Comparison of ENCODE assay signal across 1 cellular context in the genomic region with DNA sequence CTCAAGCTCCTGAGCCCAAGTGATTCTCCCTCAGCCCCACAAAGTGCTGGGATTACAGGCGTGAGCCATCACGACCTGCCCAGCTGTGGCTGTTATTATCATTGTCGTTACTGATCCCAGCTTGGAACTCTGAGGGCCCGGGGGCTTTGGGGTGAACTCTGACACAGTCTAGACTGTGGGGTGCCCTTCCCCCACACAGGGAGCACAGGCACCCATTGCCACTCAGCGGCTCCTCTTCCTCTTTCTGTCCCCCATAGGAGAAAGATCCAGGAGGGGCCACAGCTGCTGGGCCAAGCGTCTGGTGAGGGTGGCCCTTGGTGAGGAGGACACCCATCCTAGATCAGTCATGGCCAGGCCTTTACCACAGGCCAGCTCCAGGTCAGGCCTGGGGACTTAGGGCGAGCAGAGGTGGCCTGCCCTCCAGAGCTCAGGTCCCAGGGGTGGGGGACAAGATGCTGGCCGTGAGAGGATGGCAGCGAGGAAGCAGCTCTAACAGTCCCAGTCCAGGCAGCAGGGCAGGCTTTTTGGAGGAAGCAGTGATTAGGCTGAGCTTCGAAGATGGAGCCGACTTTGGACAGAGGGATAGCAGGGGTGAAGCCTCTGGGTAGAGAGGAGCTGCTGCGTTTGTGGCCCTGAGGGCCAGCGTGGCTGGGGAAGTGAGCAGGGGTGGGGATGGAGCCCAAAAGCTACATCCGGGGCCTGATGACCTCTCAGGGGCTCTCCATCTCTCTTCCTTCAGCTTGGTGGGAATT.
A peak's percentile ranks its signal among the peaks of the same experiment; 100 is the strongest.
TF ChIP-seq lines count a peak whose summit lies in the region.

No MANE protein-coding gene starts in this region.

TF ChIP-seq in K562, 482 proteins besides CTCF, POLR2A, EP300 and RAD21 (continued from another document):
- TF ChIP-seq, protein P1, sequence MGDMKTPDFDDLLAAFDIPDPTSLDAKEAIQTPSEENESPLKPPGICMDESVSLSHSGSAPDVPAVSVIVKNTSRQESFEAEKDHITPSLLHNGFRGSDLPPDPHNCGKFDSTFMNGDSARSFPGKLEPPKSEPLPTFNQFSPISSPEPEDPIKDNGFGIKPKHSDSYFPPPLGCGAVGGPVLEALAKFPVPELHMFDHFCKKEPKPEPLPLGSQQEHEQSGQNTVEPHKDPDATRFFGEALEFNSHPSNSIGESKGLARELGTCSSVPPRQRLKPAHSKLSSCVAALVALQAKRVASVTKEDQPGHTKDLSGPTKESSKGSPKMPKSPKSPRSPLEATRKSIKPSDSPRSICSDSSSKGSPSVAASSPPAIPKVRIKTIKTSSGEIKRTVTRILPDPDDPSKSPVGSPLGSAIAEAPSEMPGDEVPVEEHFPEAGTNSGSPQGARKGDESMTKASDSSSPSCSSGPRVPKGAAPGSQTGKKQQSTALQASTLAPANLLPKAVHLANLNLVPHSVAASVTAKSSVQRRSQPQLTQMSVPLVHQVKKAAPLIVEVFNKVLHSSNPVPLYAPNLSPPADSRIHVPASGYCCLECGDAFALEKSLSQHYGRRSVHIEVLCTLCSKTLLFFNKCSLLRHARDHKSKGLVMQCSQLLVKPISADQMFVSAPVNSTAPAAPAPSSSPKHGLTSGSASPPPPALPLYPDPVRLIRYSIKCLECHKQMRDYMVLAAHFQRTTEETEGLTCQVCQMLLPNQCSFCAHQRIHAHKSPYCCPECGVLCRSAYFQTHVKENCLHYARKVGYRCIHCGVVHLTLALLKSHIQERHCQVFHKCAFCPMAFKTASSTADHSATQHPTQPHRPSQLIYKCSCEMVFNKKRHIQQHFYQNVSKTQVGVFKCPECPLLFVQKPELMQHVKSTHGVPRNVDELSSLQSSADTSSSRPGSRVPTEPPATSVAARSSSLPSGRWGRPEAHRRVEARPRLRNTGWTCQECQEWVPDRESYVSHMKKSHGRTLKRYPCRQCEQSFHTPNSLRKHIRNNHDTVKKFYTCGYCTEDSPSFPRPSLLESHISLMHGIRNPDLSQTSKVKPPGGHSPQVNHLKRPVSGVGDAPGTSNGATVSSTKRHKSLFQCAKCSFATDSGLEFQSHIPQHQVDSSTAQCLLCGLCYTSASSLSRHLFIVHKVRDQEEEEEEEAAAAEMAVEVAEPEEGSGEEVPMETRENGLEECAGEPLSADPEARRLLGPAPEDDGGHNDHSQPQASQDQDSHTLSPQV (IDR thresholded peaks at IDR 0.05): peak; percentile 49
- TF ChIP-seq ZNF311 (CRISPR knock-in tag; IDR thresholded peaks at IDR 0.05) (0 out of 2 replicates have a peak, but pooled peaks have one; percentile 12), ZNF79 (CRISPR knock-in tag; IDR thresholded peaks at IDR 0.05; ENCODE audit: low read depth) (0 out of 2 replicates have a peak, but pooled peaks have one; percentile 32), ZNF143 (CRISPR knock-in tag; IDR thresholded peaks at IDR 0.05) (0 out of 2 replicates have a peak, but pooled peaks have one; percentile 30), SNRNP70 (optimal IDR thresholded peaks at IDR 0.05; ENCODE audit: low read depth, low read length) (no peak), TEAD1 (CRISPR knock-in tag; IDR thresholded peaks at IDR 0.05) (0 out of 4 replicates have a peak, but pooled peaks of 1 of the 2 experiments have one; percentile 22), NFRKB (IDR thresholded peaks at IDR 0.05; ENCODE audit: low read depth) (peak; percentile 39; the same call in 1 of the 2 replicates), MTA1 (IDR thresholded peaks at IDR 0.05; ENCODE audit: borderline replicate concordance) (no peak), KLF6 (CRISPR knock-in tag; IDR thresholded peaks at IDR 0.05; ENCODE audit: borderline replicate concordance) (0 out of 2 replicates have a peak, but pooled peaks have one; percentile 38), ARHGAP35 (IDR thresholded peaks at IDR 0.05; ENCODE audit: partially characterized antibody) (no peak), NR2C2 (CRISPR knock-in tag; IDR thresholded peaks at IDR 0.05) (no peak), NR2C2 (tag; IDR thresholded peaks at IDR 0.05) (peak; percentile 29; the same call in 1 of the 2 replicates), ZNF24 (IDR thresholded peaks at IDR 0.05) (no peak), CAMTA2 (CRISPR knock-in tag; conservative IDR thresholded peaks at IDR 0.05) (no peak), MCM7 (IDR thresholded peaks at IDR 0.05) (no peak), FOXK2 (conservative IDR thresholded peaks at IDR 0.05 in 1 of 2, IDR thresholded peaks at IDR 0.05 in 1 of 2; ENCODE audit: low read depth in 2 of 2) (no peak), SPI1 (IDR thresholded peaks at IDR 0.05; ENCODE audit: borderline replicate concordance, low read depth, low read length) (peak; percentile 80; the same call in 1 of the 2 replicates), ZFP1 (CRISPR knock-in tag; IDR thresholded peaks at IDR 0.05) (0 out of 2 replicates have a peak, but pooled peaks have one; percentile 32), MECOM (CRISPR knock-in tag; IDR thresholded peaks at IDR 0.05) (peak; percentile 16; the same call in 1 of the 2 replicates), HNRNPL (IDR thresholded peaks at IDR 0.05; ENCODE audit: low read depth, low read length) (no peak), ZNF644 (tag; IDR thresholded peaks at IDR 0.05; ENCODE audit: low read depth) (no peak), ZNF263 (CRISPR knock-in tag; IDR thresholded peaks at IDR 0.05; ENCODE audit: borderline replicate concordance) (no peak), POLR2G (IDR thresholded peaks at IDR 0.05; ENCODE audit: low read depth, low read length) (peak; percentile 7; the same call in 1 of the 2 replicates)
- TF ChIP-seq, protein P2, sequence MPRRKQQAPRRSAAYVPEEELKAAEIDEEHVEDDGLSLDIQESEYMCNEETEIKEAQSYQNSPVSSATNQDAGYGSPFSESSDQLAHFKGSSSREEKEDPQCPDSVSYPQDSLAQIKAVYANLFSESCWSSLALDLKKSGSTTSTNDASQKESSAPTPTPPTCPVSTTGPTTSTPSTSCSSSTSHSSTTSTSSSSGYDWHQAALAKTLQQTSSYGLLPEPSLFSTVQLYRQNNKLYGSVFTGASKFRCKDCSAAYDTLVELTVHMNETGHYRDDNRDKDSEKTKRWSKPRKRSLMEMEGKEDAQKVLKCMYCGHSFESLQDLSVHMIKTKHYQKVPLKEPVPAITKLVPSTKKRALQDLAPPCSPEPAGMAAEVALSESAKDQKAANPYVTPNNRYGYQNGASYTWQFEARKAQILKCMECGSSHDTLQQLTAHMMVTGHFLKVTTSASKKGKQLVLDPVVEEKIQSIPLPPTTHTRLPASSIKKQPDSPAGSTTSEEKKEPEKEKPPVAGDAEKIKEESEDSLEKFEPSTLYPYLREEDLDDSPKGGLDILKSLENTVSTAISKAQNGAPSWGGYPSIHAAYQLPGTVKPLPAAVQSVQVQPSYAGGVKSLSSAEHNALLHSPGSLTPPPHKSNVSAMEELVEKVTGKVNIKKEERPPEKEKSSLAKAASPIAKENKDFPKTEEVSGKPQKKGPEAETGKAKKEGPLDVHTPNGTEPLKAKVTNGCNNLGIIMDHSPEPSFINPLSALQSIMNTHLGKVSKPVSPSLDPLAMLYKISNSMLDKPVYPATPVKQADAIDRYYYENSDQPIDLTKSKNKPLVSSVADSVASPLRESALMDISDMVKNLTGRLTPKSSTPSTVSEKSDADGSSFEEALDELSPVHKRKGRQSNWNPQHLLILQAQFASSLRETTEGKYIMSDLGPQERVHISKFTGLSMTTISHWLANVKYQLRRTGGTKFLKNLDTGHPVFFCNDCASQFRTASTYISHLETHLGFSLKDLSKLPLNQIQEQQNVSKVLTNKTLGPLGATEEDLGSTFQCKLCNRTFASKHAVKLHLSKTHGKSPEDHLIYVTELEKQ (CRISPR knock-in tag; IDR thresholded peaks at IDR 0.05): no peak
- TF ChIP-seq, protein P3, sequence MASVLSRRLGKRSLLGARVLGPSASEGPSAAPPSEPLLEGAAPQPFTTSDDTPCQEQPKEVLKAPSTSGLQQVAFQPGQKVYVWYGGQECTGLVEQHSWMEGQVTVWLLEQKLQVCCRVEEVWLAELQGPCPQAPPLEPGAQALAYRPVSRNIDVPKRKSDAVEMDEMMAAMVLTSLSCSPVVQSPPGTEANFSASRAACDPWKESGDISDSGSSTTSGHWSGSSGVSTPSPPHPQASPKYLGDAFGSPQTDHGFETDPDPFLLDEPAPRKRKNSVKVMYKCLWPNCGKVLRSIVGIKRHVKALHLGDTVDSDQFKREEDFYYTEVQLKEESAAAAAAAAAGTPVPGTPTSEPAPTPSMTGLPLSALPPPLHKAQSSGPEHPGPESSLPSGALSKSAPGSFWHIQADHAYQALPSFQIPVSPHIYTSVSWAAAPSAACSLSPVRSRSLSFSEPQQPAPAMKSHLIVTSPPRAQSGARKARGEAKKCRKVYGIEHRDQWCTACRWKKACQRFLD (CRISPR knock-in tag; IDR thresholded peaks at IDR 0.05): peak; percentile 21; the same call in 1 of the 2 replicates
- TF ChIP-seq, protein P4, sequence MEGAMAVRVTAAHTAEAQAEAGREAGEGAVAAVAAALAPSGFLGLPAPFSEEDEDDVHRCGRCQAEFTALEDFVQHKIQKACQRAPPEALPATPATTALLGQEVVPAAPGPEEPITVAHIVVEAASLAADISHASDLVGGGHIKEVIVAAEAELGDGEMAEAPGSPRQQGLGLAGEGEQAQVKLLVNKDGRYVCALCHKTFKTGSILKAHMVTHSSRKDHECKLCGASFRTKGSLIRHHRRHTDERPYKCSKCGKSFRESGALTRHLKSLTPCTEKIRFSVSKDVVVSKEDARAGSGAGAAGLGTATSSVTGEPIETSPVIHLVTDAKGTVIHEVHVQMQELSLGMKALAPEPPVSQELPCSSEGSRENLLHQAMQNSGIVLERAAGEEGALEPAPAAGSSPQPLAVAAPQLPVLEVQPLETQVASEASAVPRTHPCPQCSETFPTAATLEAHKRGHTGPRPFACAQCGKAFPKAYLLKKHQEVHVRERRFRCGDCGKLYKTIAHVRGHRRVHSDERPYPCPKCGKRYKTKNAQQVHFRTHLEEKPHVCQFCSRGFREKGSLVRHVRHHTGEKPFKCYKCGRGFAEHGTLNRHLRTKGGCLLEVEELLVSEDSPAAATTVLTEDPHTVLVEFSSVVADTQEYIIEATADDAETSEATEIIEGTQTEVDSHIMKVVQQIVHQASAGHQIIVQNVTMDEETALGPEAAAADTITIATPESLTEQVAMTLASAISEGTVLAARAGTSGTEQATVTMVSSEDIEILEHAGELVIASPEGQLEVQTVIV (CRISPR knock-in tag; IDR thresholded peaks at IDR 0.05; ENCODE audit: borderline replicate concordance): no peak
- TF ChIP-seq, protein P5, sequence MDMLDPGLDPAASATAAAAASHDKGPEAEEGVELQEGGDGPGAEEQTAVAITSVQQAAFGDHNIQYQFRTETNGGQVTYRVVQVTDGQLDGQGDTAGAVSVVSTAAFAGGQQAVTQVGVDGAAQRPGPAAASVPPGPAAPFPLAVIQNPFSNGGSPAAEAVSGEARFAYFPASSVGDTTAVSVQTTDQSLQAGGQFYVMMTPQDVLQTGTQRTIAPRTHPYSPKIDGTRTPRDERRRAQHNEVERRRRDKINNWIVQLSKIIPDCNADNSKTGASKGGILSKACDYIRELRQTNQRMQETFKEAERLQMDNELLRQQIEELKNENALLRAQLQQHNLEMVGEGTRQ (CRISPR knock-in tag; IDR thresholded peaks at IDR 0.05): no peak
- TF ChIP-seq, protein P6, sequence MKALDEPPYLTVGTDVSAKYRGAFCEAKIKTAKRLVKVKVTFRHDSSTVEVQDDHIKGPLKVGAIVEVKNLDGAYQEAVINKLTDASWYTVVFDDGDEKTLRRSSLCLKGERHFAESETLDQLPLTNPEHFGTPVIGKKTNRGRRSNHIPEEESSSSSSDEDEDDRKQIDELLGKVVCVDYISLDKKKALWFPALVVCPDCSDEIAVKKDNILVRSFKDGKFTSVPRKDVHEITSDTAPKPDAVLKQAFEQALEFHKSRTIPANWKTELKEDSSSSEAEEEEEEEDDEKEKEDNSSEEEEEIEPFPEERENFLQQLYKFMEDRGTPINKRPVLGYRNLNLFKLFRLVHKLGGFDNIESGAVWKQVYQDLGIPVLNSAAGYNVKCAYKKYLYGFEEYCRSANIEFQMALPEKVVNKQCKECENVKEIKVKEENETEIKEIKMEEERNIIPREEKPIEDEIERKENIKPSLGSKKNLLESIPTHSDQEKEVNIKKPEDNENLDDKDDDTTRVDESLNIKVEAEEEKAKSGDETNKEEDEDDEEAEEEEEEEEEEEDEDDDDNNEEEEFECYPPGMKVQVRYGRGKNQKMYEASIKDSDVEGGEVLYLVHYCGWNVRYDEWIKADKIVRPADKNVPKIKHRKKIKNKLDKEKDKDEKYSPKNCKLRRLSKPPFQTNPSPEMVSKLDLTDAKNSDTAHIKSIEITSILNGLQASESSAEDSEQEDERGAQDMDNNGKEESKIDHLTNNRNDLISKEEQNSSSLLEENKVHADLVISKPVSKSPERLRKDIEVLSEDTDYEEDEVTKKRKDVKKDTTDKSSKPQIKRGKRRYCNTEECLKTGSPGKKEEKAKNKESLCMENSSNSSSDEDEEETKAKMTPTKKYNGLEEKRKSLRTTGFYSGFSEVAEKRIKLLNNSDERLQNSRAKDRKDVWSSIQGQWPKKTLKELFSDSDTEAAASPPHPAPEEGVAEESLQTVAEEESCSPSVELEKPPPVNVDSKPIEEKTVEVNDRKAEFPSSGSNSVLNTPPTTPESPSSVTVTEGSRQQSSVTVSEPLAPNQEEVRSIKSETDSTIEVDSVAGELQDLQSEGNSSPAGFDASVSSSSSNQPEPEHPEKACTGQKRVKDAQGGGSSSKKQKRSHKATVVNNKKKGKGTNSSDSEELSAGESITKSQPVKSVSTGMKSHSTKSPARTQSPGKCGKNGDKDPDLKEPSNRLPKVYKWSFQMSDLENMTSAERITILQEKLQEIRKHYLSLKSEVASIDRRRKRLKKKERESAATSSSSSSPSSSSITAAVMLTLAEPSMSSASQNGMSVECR (CRISPR knock-in tag; IDR thresholded peaks at IDR 0.05): no peak
